ENCODE assay signal across 8 cellular contexts in the genomic region with DNA sequence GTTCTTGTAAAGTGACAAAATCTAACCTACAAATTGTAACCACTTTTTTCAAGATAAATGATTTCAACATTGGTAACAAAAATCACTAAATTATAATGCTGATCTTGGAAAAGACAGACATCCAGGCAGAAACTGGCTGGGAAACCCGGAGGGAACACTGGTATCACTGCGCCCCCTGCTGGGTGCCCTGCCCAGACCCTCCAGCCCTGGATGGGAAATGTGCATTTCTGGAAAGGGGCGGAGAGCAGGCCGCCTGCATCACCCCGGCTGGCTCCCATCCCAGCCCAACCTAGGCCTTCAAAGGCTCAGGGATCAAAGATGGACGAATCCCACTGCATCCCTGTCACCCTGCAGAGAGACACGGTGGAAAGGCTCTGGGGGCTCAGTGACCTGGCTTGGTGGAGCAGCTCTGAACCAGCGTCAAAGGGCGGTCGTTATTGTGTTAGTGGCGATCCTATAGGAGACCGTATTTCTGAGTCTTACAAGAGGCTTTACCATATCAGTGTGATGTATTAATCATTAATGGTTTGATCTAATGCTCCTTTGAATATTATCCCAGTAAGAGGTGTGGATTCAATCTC. TPM values are rescaled to one million over a fixed set of nuclear protein-coding genes. Genes with fewer than 3 reads are reported as not detected.
A peak's percentile ranks its signal among the peaks of the same experiment; 100 is the strongest.
DNase-seq lines count a peak whose midpoint lies in the region; ATAC-seq and TF ChIP-seq lines count a peak whose summit lies in the region.

No MANE protein-coding gene starts in this region.

- H3K27me3 Mint-ChIP-seq in activated T-helper 1 cell treated with anti-CD3 and anti-CD28 coated beads, Interleukin-12 subunit alpha, Interleukin-12 subunit beta, Interleukin-2, Interleukin-4 antibody, amounts not matched to agents 30 ng/mL and 10 ng/mL and 1 ng/mL, durations not matched to agents 14 hours and 24 hours and 36 hours (ENCODE audit: insufficient read depth), result no peaks in the 10 kb centered on the region

- no peak overlapping the region for H3K4me3 Mint-ChIP-seq in activated T-helper 1 cell treated with anti-CD3 and anti-CD28 coated beads, Interleukin-12 subunit alpha, Interleukin-12 subunit beta, Interleukin-2, Interleukin-4 antibody, amounts not matched to agents 30 ng/mL and 10 ng/mL and 1 ng/mL, durations not matched to agents 14 hours and 24 hours and 36 hours

- H3K27ac Mint-ChIP-seq in activated T-helper 1 cell treated with anti-CD3 and anti-CD28 coated beads, Interleukin-12 subunit alpha, Interleukin-12 subunit beta, Interleukin-2, Interleukin-4 antibody, amounts not matched to agents 30 ng/mL and 10 ng/mL and 1 ng/mL, durations not matched to agents 14 hours and 24 hours and 36 hours, result no peak overlapping the region

- peak; percentile 25 for DNase-seq in activated T-helper 1 cell treated with Interleukin-2 at 50 U/mL for 16 hours (ENCODE audit: low read depth)
- DNase-seq in activated T-helper 1 cell treated with anti-CD3 and anti-CD28 coated beads, Interleukin-12 subunit alpha, Interleukin-12 subunit beta, Interleukin-2, Interleukin-4 antibody, amounts not matched to agents 30 ng/mL and 10 ng/mL and 1 ng/mL, durations not matched to agents 14 hours and 24 hours and 36 hours (ENCODE audit: low spot score), result no peak
- DNase-seq in NCI-H2029 (lab: John Stamatoyannopoulos, UW), result peak; percentile 67
- DNase-seq in activated CD4-positive, CD25-positive, alpha-beta regulatory T cell (lab: John Stamatoyannopoulos, UW), result peak in 3 of 4 experiments; percentile 21 to 27 (median 22)
- peak; percentile 84 for DNase-seq in coronary artery (ENCODE audit: low spot score)
- peak; percentile 80 to 93 for DNase-seq in left lung
- DNase-seq in stimulated activated CD4-positive, alpha-beta T cell treated with anti-CD3 and anti-CD28 coated beads, Interleukin-4, amount 100 ng/mL, for 48 hours (ENCODE audit: low read depth in 2 of 2), result peak; percentile 37 to 58

- H3K36me3 Mint-ChIP-seq in activated T-helper 1 cell treated with anti-CD3 and anti-CD28 coated beads, Interleukin-12 subunit alpha, Interleukin-12 subunit beta, Interleukin-2, Interleukin-4 antibody, amounts not matched to agents 30 ng/mL and 10 ng/mL and 1 ng/mL, durations not matched to agents 14 hours and 24 hours and 36 hours (ENCODE audit: low read depth), result peaks cover 3% of the 10 kb centered on the region

- H3K36me3 ChIP-seq in left lung, result peaks cover 0 to 66% of the 10 kb centered on the region in 2 donors

- H3K9me3 Mint-ChIP-seq in activated T-helper 1 cell treated with anti-CD3 and anti-CD28 coated beads, Interleukin-12 subunit alpha, Interleukin-12 subunit beta, Interleukin-2, Interleukin-4 antibody, amounts not matched to agents 30 ng/mL and 10 ng/mL and 1 ng/mL, durations not matched to agents 14 hours and 24 hours and 36 hours, result no peaks in the 10 kb centered on the region

- ATAC-seq in left lung, result peak; percentile 93
- ATAC-seq in GM19324 (IDR thresholded peaks at IDR 0.05; ENCODE audit: low FRiP score, unreplicated experiment), result no peak

- no peaks in the 10 kb centered on the region for H3K27me3 ChIP-seq in left lung

- TF ChIP-seq CTCF in coronary artery (IDR thresholded peaks at IDR 0.05), result peak; percentile 62
- TF ChIP-seq CTCF in left lung (IDR thresholded peaks at IDR 0.05), result peak; percentile 87 to 97

- no peak overlapping the region for H3K4me3 ChIP-seq in coronary artery
- H3K4me3 ChIP-seq in left lung, result no peak overlapping the region

- intact Hi-C loops in activated T-helper 1 cell treated with anti-CD3 and anti-CD28 coated beads, Interleukin-12 subunit alpha, Interleukin-12 subunit beta, Interleukin-2, Interleukin-4 antibody, amounts not matched to agents 30 ng/mL and 10 ng/mL and 1 ng/mL, durations not matched to agents 14 hours and 24 hours and 36 hours (cut with micrococcal nuclease), result loop anchor here (1.0 kb wide), 3 partner anchors 136 to 226 kb away; no protein-coding TSS in a partner anchor
- intact Hi-C loops in left lung (cut with DNase I), result loop anchor here (5.0 to 10.0 kb wide), 2 partner anchors 166 to 168 kb away; no protein-coding TSS in a partner anchor

- H3K27ac ChIP-seq in coronary artery (peak overlapping the region; percentile 67 to 94), left lung (peak overlapping the region in 1 of 2 donors; percentile 51)

- no peaks in the 10 kb centered on the region for H3K4me1 Mint-ChIP-seq in activated T-helper 1 cell treated with anti-CD3 and anti-CD28 coated beads, Interleukin-12 subunit alpha, Interleukin-12 subunit beta, Interleukin-2, Interleukin-4 antibody, amounts not matched to agents 30 ng/mL and 10 ng/mL and 1 ng/mL, durations not matched to agents 14 hours and 24 hours and 36 hours (ENCODE audit: low read depth)

- H3K9me3 ChIP-seq in left lung, result peaks cover 0 to 2% of the 10 kb centered on the region in 2 donors

- peaks cover 0 to 22% of the 10 kb centered on the region in 2 donors for H3K4me1 ChIP-seq in left lung

RNA-seq across cellular contexts. Expression of gene ACOX3, which starts 37.3 kb away (rescaled TPM):
- 18.4 and 20.7 TPM in 2 replicates for total RNA-seq in activated T-helper 1 cell treated with anti-CD3 and anti-CD28 coated beads, Interleukin-12 subunit alpha, Interleukin-12 subunit beta, Interleukin-2, Interleukin-4 antibody, amounts not matched to agents 30 ng/mL and 10 ng/mL and 1 ng/mL, durations not matched to agents 14 hours and 24 hours and 36 hours
- 10 to 100 TPM; 22.5 to 31.7 TPM for total RNA-seq in left lung

RNA-seq across cellular contexts. Expression of gene TRMT44, which starts 37.3 kb away (rescaled TPM):
- 36.8 and 39.2 TPM in 2 replicates for total RNA-seq in activated T-helper 1 cell treated with anti-CD3 and anti-CD28 coated beads, Interleukin-12 subunit alpha, Interleukin-12 subunit beta, Interleukin-2, Interleukin-4 antibody, amounts not matched to agents 30 ng/mL and 10 ng/mL and 1 ng/mL, durations not matched to agents 14 hours and 24 hours and 36 hours
- total RNA-seq in left lung, result 10 to 100 TPM; 15.0 to 18.7 TPM
